1 cellular context compared by ENCODE assay signal in genomic region chr7:116327135-116327534, GRCh38.
TF ChIP-seq lines count a peak whose summit lies in the region.

No MANE protein-coding gene starts in this region.

TF ChIP-seq in HCT116, 20 proteins besides CTCF, POLR2A, EP300 and RAD21 (continued from another document):
- TF ChIP-seq REST (IDR thresholded peaks at IDR 0.05; ENCODE audit: low read depth) (no peak), CBX3 (IDR thresholded peaks at IDR 0.05; ENCODE audit: low read depth) (no peak), FOSL1 (IDR thresholded peaks at IDR 0.05; ENCODE audit: low read depth) (no peak), POLR2AphosphoS5 (IDR thresholded peaks at IDR 0.05; ENCODE audit: low read depth, low read length) (no peak), EGR1 (IDR thresholded peaks at IDR 0.05; ENCODE audit: low read depth) (no peak), ZNF274 (IDR thresholded peaks at IDR 0.05; ENCODE audit: low read depth, low read length) (no peak), EZH2 (IDR thresholded peaks at IDR 0.05) (no peak), ZFX (IDR thresholded peaks at IDR 0.05) (no peak)
- TF ChIP-seq, protein P1, sequence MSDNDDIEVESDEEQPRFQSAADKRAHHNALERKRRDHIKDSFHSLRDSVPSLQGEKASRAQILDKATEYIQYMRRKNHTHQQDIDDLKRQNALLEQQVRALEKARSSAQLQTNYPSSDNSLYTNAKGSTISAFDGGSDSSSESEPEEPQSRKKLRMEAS (IDR thresholded peaks at IDR 0.05) = no peak
- TF ChIP-seq, protein P2, sequence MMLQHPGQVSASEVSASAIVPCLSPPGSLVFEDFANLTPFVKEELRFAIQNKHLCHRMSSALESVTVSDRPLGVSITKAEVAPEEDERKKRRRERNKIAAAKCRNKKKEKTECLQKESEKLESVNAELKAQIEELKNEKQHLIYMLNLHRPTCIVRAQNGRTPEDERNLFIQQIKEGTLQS (IDR thresholded peaks at IDR 0.05) = no peak
